In the genomic region with DNA sequence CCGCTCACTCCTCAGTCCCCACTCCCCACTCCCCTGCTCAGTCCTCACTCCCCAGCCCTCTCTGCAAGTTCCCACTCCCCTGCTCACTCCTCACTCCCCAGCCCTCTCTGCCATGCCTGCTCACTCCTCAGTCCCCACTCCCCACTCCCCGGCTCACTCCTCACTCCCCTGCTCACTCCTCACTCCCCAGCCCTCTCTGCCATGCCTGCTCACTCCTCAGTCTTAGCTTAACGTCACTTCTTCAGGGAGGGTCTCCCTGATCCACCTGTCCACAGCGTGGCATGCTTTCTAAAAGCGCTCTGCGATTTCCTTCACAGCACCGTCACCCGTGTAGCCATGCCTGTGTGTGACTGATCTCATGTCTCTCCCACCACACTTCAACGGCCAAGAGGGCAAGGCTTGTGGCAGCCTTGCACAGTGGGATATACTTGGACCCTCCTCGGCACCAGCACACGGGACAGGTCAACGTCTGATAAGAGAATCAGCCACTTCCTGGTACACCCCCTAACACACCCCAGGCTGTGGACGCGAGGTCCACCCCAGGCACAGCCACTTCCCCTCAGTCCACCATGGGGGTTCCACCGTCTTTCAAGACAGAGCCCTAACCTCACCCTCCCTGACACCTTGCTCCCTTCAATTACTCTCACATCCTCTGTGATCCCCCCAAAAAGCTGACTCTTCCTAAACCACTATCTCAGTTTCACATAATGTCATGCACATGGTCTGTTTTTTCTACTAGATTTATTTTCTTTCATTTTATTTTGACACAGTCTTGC, we compare ENCODE assay signal across 8 cellular contexts. TPM values are rescaled to one million over a fixed set of nuclear protein-coding genes. Genes with fewer than 3 reads are reported as not detected.
DNase-seq lines count a peak whose midpoint lies in the region; ATAC-seq and TF ChIP-seq lines count a peak whose summit lies in the region.

No MANE protein-coding gene starts in this region.

- TF ChIP-seq CTCF in CD8-positive, alpha-beta T cell (IDR thresholded peaks at IDR 0.05): no peak
- no peak for TF ChIP-seq CTCF in activated CD8-positive, alpha-beta T cell treated with anti-CD3 and anti-CD28 coated beads for 36 hours (IDR thresholded peaks at IDR 0.05)
- TF ChIP-seq CTCF in CD14-positive monocyte (IDR thresholded peaks at IDR 0.05): no peak
- no peak for TF ChIP-seq CTCF in uterus (IDR thresholded peaks at IDR 0.05)

- H3K27ac Mint-ChIP-seq in CD8-positive, alpha-beta T cell: peak overlapping the region; percentile 29
- peak overlapping the region; percentile 7 for H3K27ac Mint-ChIP-seq in activated CD8-positive, alpha-beta T cell treated with anti-CD3 and anti-CD28 coated beads for 36 hours
- H3K27ac Mint-ChIP-seq in CD14-positive monocyte: peak overlapping the region in 1 of 7 donors; percentile 3

- H3K4me2 ChIP-seq in GM23248 (ENCODE audit: unreplicated experiment): no peak overlapping the region

- peaks cover 70% of the 10 kb centered on the region for H3K79me2 ChIP-seq in GM23248 (ENCODE audit: insufficient read depth)

- no peak overlapping the region for H3K4me3 Mint-ChIP-seq in CD8-positive, alpha-beta T cell
- no peak overlapping the region for H3K4me3 Mint-ChIP-seq in activated CD8-positive, alpha-beta T cell treated with anti-CD3 and anti-CD28 coated beads for 36 hours
- no peak overlapping the region for H3K4me3 Mint-ChIP-seq in CD14-positive monocyte

- H3K36me3 ChIP-seq in CD8-positive, alpha-beta T cell (ENCODE audit: insufficient read depth, low read length): no peaks in the 10 kb centered on the region
- H3K36me3 ChIP-seq in uterus: no peaks in the 10 kb centered on the region
- H3K36me3 ChIP-seq in GM23248 (ENCODE audit: low read depth): no peaks in the 10 kb centered on the region

- intact Hi-C loops in CD8-positive, alpha-beta T cell (cut with DNase I, micrococcal nuclease): no loop called here
- intact Hi-C loops in activated CD8-positive, alpha-beta T cell treated with anti-CD3 and anti-CD28 coated beads for 36 hours (cut with micrococcal nuclease): no loop called here
- intact Hi-C loops in CD14-positive monocyte (cut with micrococcal nuclease): no loop called here
- intact Hi-C loops in uterus (cut with DNase I; ENCODE audit: low total_unique reads): no loop called here

- CTCF ChIA-PET in CD8-positive, alpha-beta T cell (lab: Charles Lee): no interaction called here
- CTCF ChIA-PET in activated CD8-positive, alpha-beta T cell treated with anti-CD3 and anti-CD28 coated beads for 36 hours (lab: Charles Lee): interaction anchor here (0.9 kb wide), 1 partner anchor 95 kb away, joined by 3 read pairs; no protein-coding TSS in a partner anchor

- no peak for ATAC-seq in CD8-positive, alpha-beta T cell
- peak; percentile 61 for ATAC-seq in GM19025 (IDR thresholded peaks at IDR 0.05; ENCODE audit: low read depth, unreplicated experiment)
- ATAC-seq in HG02885 (IDR thresholded peaks at IDR 0.05; ENCODE audit: poor library complexity, unreplicated experiment): peak; percentile 53
- peak; percentile 93 for ATAC-seq in activated CD8-positive, alpha-beta T cell treated with anti-CD3 and anti-CD28 coated beads for 36 hours

- H4K20me1 ChIP-seq in GM23248 (ENCODE audit: insufficient read depth): no peaks in the 10 kb centered on the region

- H3K4me3 ChIP-seq in CD8-positive, alpha-beta T cell (ENCODE audit: low read depth, low read length): no peak overlapping the region
- no peak overlapping the region for H3K4me3 ChIP-seq in uterus
- H3K4me3 ChIP-seq in GM23248: no peak overlapping the region

- H3F3A ChIP-seq in GM23248 (ENCODE audit: insufficient read depth): peaks cover 9% of the 10 kb centered on the region; the same call in 1 of the 2 replicates

- DNase-seq in CD8-positive, alpha-beta T cell: no peak
- peak; percentile 38 for DNase-seq in activated CD8-positive, alpha-beta T cell treated with anti-CD3 and anti-CD28 coated beads for 36 hours
- DNase-seq in CD14-positive monocyte (ENCODE audit: low spot score): no peak
- DNase-seq in uterus: no peak
- no peak for DNase-seq in hypothalamus (lab: John Stamatoyannopoulos, UW)
- DNase-seq in GM23248: no peak

- no peak overlapping the region for H3K9ac ChIP-seq in GM23248

- H3K27me3 Mint-ChIP-seq in CD8-positive, alpha-beta T cell (ENCODE audit: low read depth): no peaks in the 10 kb centered on the region
- no peaks in the 10 kb centered on the region for H3K27me3 Mint-ChIP-seq in activated CD8-positive, alpha-beta T cell treated with anti-CD3 and anti-CD28 coated beads for 36 hours
- peaks cover 0 to 3% (median 0%) of the 10 kb centered on the region in 3 donors for H3K27me3 Mint-ChIP-seq in CD14-positive monocyte (ENCODE audit: low read depth in 3 of 3)

- no peaks in the 10 kb centered on the region for H3K4me1 ChIP-seq in CD8-positive, alpha-beta T cell (ENCODE audit: insufficient read depth, low read length)
- peaks cover 0 to 6% of the 10 kb centered on the region in 2 donors for H3K4me1 ChIP-seq in uterus
- peaks cover 18% of the 10 kb centered on the region for H3K4me1 ChIP-seq in GM23248 (ENCODE audit: insufficient read depth)

- TF ChIP-seq POLR2A in uterus (IDR thresholded peaks at IDR 0.05): no peak

- 94 to 95% methylated on average over 14 to 15 of the region's 15 CpGs for WGBS in GM23248 (ENCODE audit: low coverage in 1 of 2, low lambda C conversion rate in 2 of 2, missing lambda C conversion rate in 2 of 2), 2 experiments

- H3K27ac ChIP-seq in CD8-positive, alpha-beta T cell (ENCODE audit: low read depth, low read length): no peak overlapping the region
- no peak overlapping the region for H3K27ac ChIP-seq in uterus
- H3K27ac ChIP-seq in GM23248: no peak overlapping the region

- H3K9me2 ChIP-seq in GM23248 (ENCODE audit: insufficient read depth): no peaks in the 10 kb centered on the region

- H3K9me3 Mint-ChIP-seq in CD8-positive, alpha-beta T cell: no peaks in the 10 kb centered on the region
- H3K9me3 Mint-ChIP-seq in activated CD8-positive, alpha-beta T cell treated with anti-CD3 and anti-CD28 coated beads for 36 hours: no peaks in the 10 kb centered on the region
- no peaks in the 10 kb centered on the region for H3K9me3 Mint-ChIP-seq in CD14-positive monocyte

- no peak overlapping the region for H2AFZ ChIP-seq in GM23248

- peaks cover 3% of the 10 kb centered on the region for H3K36me3 Mint-ChIP-seq in CD8-positive, alpha-beta T cell
- no peaks in the 10 kb centered on the region for H3K36me3 Mint-ChIP-seq in activated CD8-positive, alpha-beta T cell treated with anti-CD3 and anti-CD28 coated beads for 36 hours (ENCODE audit: low read depth)
- H3K36me3 Mint-ChIP-seq in CD14-positive monocyte: peaks cover 2 to 3% of the 10 kb centered on the region in 2 donors

- peaks cover 26% of the 10 kb centered on the region for H3K4me1 Mint-ChIP-seq in CD8-positive, alpha-beta T cell (ENCODE audit: low read depth)
- H3K4me1 Mint-ChIP-seq in activated CD8-positive, alpha-beta T cell treated with anti-CD3 and anti-CD28 coated beads for 36 hours (ENCODE audit: low read depth): peaks cover 33% of the 10 kb centered on the region
- H3K4me1 Mint-ChIP-seq in CD14-positive monocyte: peaks cover 10% of the 10 kb centered on the region

- no peaks in the 10 kb centered on the region for H3K27me3 ChIP-seq in CD8-positive, alpha-beta T cell (ENCODE audit: insufficient read depth, low read length)
- H3K27me3 ChIP-seq in uterus (no peaks in the 10 kb centered on the region), GM23248 (replicated peaks; ENCODE audit: insufficient read depth) (no peaks in the 10 kb centered on the region)

- in situ Hi-C loops in GM23248 (cut with MboI): no loop called here

- no peaks in the 10 kb centered on the region for H3K9me3 ChIP-seq in CD8-positive, alpha-beta T cell (ENCODE audit: low read length)
- H3K9me3 ChIP-seq in uterus (no peaks in the 10 kb centered on the region), GM23248 (ENCODE audit: low read depth) (no peaks in the 10 kb centered on the region)

- POLR2A ChIA-PET in CD8-positive, alpha-beta T cell (lab: Charles Lee): no interaction called here
- POLR2A ChIA-PET in activated CD8-positive, alpha-beta T cell treated with anti-CD3 and anti-CD28 coated beads for 36 hours (lab: Charles Lee): interaction anchor here (1.0 kb wide), 1 partner anchor 14 kb away, joined by 5 read pairs; the partner anchor contains the start of gene PRDM15

RNA-seq across cellular contexts. Expression of gene PRDM15, which starts 14.0 kb away (rescaled TPM):
- total RNA-seq in CD8-positive, alpha-beta T cell: 1 to 10 TPM; 8.5 to 9.2 TPM
- 10 to 100 TPM; 13.2 to 14.5 TPM for total RNA-seq in activated CD8-positive, alpha-beta T cell treated with anti-CD3 and anti-CD28 coated beads for 36 hours
- under 1 TPM; 0.19 to 0.74 TPM for polyA plus RNA-seq in CD14-positive monocyte
- 10 to 100 TPM in 1 of 4 donors, 1 to 10 TPM in 3; 5.9 to 11.0 (median 6.5) TPM for total RNA-seq in uterus
- 2.5 and 4.2 TPM in 2 replicates for total RNA-seq in GM23248 (2014; rRNA removed; shearing (Covaris generic))
- polyA plus RNA-seq in GM23248 (2016; fragmentation: Nextera tagmentation; extraction: Ambion mirVana): 1.7 and 2.3 TPM in 2 replicates
